ENCODE assay signal across 1 cellular context in genomic region chrX:154437971-154438893, GRCh38.
TF ChIP-seq lines count a peak whose summit lies in the region.

No MANE protein-coding gene starts in this region.

TF ChIP-seq in K562, 482 proteins besides CTCF, POLR2A, EP300 and RAD21:
- TF ChIP-seq BRF1 (IDR thresholded peaks at IDR 0.05; ENCODE audit: borderline replicate concordance, extremely low read depth, insufficient read length) (no peak), ZNF398 (CRISPR knock-in tag; IDR thresholded peaks at IDR 0.05) (no peak), COPS2 (conservative IDR thresholded peaks at IDR 0.05) (no peak), PCBP1 (IDR thresholded peaks at IDR 0.05; ENCODE audit: low read depth, low read length, poor library complexity, severe bottlenecking) (no peak), ZNF277 (CRISPR knock-in tag; IDR thresholded peaks at IDR 0.05; ENCODE audit: borderline replicate concordance) (no peak), TBL1XR1 (IDR thresholded peaks at IDR 0.05; ENCODE audit: low read length in 2 of 2) (no peak)
